In the genomic region with DNA sequence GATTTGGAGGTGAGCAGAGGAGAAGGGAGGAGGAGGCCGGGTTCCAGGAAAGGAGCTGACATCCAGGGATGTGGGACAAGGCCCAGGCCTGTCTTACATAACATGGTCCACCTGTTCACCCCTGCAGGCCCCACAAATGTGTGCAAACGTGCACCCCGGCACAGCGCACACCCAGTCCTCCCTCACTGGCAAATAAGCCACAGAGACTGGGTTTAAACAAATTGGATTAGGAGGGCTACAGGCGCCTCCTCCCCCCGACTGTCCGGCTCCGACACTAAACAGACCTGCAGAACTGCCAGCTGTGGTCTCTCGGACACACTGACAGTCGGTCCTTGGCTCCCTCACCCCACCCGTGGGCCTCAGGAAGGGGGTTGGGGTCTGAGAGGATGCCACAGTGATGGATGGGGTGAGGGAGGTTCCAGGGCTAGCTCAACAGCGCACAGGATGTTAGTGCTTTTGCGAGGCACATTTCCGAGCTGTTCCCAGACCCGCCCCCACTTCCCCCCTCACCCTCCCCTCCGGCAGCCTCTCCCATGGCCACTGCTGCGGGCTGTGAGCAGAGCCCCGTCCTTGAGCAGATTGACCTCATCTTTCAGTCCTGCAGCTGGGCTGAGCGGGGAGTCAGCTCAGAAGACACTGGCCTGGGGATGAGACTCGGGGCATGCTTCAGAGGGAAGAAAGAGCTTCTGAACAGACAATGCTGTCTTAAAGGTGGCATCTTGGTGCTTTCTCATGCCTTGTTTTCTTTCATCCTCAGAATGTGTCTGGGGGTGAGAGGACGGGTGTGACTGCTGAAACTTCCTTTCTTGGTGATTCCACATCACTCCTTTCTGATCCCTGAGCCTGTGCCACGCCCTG, we compare ENCODE assay signal across 10 cellular contexts. TPM values are rescaled to one million over a fixed set of nuclear protein-coding genes. Genes with fewer than 3 reads are reported as not detected.
DNase-seq lines count a peak whose midpoint lies in the region; ATAC-seq and TF ChIP-seq lines count a peak whose summit lies in the region.
"Had no signal": no experiment of that assay in that cellular context is flagged by ENCODE, and none has a peak within 500 bp of the region (broad histone marks: within the 10 kb centered on the region; RNA-seq: fewer than 3 reads in every experiment).

No MANE protein-coding gene starts in this region.

- 46 to 58% methylated on average over 15 to 22 of the region's 22 CpGs for WGBS in body of pancreas, 2 donors

- peaks cover 45% of the 10 kb centered on the region for H3K4me1 ChIP-seq in HUES6 (ENCODE audit: control insufficient read depth, insufficient read depth, low read length)
- no peaks in the 10 kb centered on the region for H3K4me1 ChIP-seq in body of pancreas
- H3K4me1 ChIP-seq in stomach smooth muscle (ENCODE audit: control insufficient read depth, insufficient read depth, low read length): peaks cover 77% of the 10 kb centered on the region

- DNase-seq in body of pancreas: peak in 2 of 4 donors; percentile 16 to 42
- peak; percentile 24 for DNase-seq in kidney glomerular epithelial cell (lab: John Stamatoyannopoulos, UW)
- no peak for DNase-seq in NCI-H187 treated with DMSO at 0.1 percent for 48 hours (lab: John Stamatoyannopoulos, UW)
- DNase-seq: NCI-H1105 treated with DMSO at 0.1 percent for 48 hours had no signal

- H3K36me3 ChIP-seq in HUES6 (ENCODE audit: control insufficient read depth, insufficient read depth, low read length) (no peaks in the 10 kb centered on the region), body of pancreas (replicated peaks in 1 of 2; ENCODE audit: insufficient read depth in 1 of 2, low read depth in 2 of 2) (no peaks in the 10 kb centered on the region), stomach smooth muscle (ENCODE audit: control insufficient read depth in 2 of 2, insufficient read depth in 2 of 2, low read length in 2 of 2) (peaks cover 88 to 93% of the 10 kb centered on the region in 2 donors)

- no peak overlapping the region for H3K4me3 ChIP-seq in HUES6 (ENCODE audit: low read depth, low read length)
- H3K4me3 ChIP-seq in body of pancreas: no peak overlapping the region
- H3K4me3 ChIP-seq in stomach smooth muscle (ENCODE audit: low read length in 2 of 2): peak overlapping the region in 1 of 2 donors; percentile 100

- H3K9ac ChIP-seq in HUES6 (ENCODE audit: low read length) (peak overlapping the region; percentile 87), stomach smooth muscle (ENCODE audit: low read length in 2 of 2) (peak overlapping the region; percentile 44 to 68)

- ATAC-seq in body of pancreas: peak; percentile 49
- no peak for ATAC-seq in HG02970 (IDR thresholded peaks at IDR 0.05; ENCODE audit: low FRiP score, unreplicated experiment)
- ATAC-seq in GM21825 (IDR thresholded peaks at IDR 0.05; ENCODE audit: unreplicated experiment): no peak
- no peak for ATAC-seq in HG03095 (IDR thresholded peaks at IDR 0.05; ENCODE audit: unreplicated experiment)

- H3K27me3 ChIP-seq in HUES6 (ENCODE audit: control insufficient read depth, insufficient read depth, low read length) (no peaks in the 10 kb centered on the region), body of pancreas (no peaks in the 10 kb centered on the region), stomach smooth muscle (ENCODE audit: control insufficient read depth in 1 of 2, insufficient read depth in 2 of 2, low read length in 2 of 2) (no peaks in the 10 kb centered on the region)

- peak overlapping the region; percentile 78; the same call in 1 of the 2 replicates for H3K27ac ChIP-seq in HUES6 (ENCODE audit: low read depth, low read length)
- H3K27ac ChIP-seq in body of pancreas: peak overlapping the region in 2 of 4 donors; percentile 6 to 48
- peak overlapping the region; percentile 100 for H3K27ac ChIP-seq in stomach smooth muscle (ENCODE audit: low read length)

- TF ChIP-seq POLR2A in body of pancreas (IDR thresholded peaks at IDR 0.05): no peak

- H3K9me3 ChIP-seq in HUES6 (ENCODE audit: control insufficient read depth, insufficient read depth, low read depth, low read length) (no peaks in the 10 kb centered on the region), body of pancreas (no peaks in the 10 kb centered on the region), stomach smooth muscle (ENCODE audit: control insufficient read depth in 2 of 2, low read length in 2 of 2) (no peaks in the 10 kb centered on the region)

- intact Hi-C loops in body of pancreas (cut with DNase I): no loop called here

- TF ChIP-seq CTCF in body of pancreas (IDR thresholded peaks at IDR 0.05): no peak

RNA-seq across cellular contexts. Expression of a gene that starts 43.6 kb away (rescaled TPM):
- not detected for total RNA-seq in body of pancreas
- total RNA-seq: naive thymus-derived CD8-positive, alpha-beta T cell had no signal
